8 cellular contexts compared by ENCODE assay signal in the genomic region with DNA sequence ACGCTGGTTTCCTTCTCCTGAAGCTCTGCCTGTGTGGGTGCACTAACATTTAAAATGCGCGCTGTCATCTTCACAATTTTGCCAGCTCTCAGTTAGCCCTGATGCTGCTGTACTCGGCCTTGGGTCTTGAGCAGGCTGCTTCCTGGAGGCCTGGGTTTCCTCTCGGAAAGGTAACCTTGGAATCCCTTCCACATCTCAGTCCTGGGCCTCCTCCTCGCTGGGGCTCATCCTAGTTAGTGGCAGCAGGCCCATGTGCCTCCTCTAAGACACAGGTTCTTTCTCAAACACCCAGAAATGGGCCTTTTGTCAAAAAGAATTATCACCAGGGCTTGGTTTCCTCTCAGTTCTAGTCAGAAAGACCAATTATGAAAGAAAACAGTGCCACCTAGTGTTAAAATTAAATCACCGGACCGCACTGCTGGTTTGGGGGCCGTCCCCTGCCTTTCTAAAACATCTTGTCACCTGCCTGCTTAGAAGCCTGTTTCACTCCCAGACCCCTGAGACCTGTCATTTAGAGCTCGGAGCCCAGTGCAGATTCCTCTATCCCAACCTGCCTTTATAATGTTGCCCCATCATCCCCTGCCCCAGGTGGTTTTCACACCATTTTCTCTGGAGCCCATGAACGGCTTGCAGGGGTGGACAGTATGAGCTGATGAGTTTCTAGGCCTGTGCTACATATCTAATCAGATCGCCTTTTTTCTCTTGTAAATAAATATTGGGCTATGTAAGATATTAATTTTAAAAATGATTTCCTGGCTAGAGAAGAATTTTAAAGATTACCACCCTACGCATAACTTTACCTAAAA. TPM values are rescaled to one million over a fixed set of nuclear protein-coding genes. Genes with fewer than 3 reads are reported as not detected.
DNase-seq lines count a peak whose midpoint lies in the region; ATAC-seq and TF ChIP-seq lines count a peak whose summit lies in the region.

No MANE protein-coding gene starts in this region.

- TF ChIP-seq CTCF in AG09319 (IDR thresholded peaks at IDR 0.05; ENCODE audit: low read depth, low read length) (peak; percentile 56), OCI-LY3 (IDR thresholded peaks at IDR 0.05; ENCODE audit: low read depth, low read length) (peak; percentile 71), fibroblast of the aortic adventitia (IDR thresholded peaks at IDR 0.05; ENCODE audit: insufficient read depth, low read length) (peak; percentile 56)

- DNase-seq in AG09319 (ENCODE audit: extremely low read depth, low read depth), result peak; percentile 16
- DNase-seq in activated T-helper 1 cell treated with anti-CD3 and anti-CD28 coated beads, Interleukin-12 subunit alpha, Interleukin-12 subunit beta, Interleukin-2, Interleukin-4 antibody, amounts not matched to agents 30 ng/mL and 10 ng/mL and 1 ng/mL, durations not matched to agents 14 hours and 24 hours and 36 hours (ENCODE audit: low spot score), result peak; percentile 21
- DNase-seq in fibroblast of the aortic adventitia (ENCODE audit: low read depth), result peak; percentile 82
- DNase-seq in neuronal stem cell (ENCODE audit: low spot score), result peak; percentile 39
- no peak for DNase-seq in aorta

- no peak overlapping the region for H3K4me3 ChIP-seq in OCI-LY3 (ENCODE audit: low read length)
- H3K4me3 ChIP-seq in fibroblast of the aortic adventitia (ENCODE audit: low read depth, low read length), result no peak overlapping the region
- no peak overlapping the region for H3K4me3 ChIP-seq in neuronal stem cell (ENCODE audit: low read length in 2 of 2)
- no peak overlapping the region for H3K4me3 ChIP-seq in aorta (ENCODE audit: low read length in 2 of 2)

- H3K4me2 ChIP-seq in OCI-LY3 (ENCODE audit: low read length) (no peak overlapping the region), neuronal stem cell (ENCODE audit: insufficient read depth, low read length, poor library complexity, severe bottlenecking) (no peak overlapping the region)

- H3K27me3 ChIP-seq in OCI-LY3 (ENCODE audit: low read depth, low read length) (no peaks in the 10 kb centered on the region), neuronal stem cell (ENCODE audit: control insufficient read depth in 3 of 3, insufficient read depth in 3 of 3, low read depth in 1 of 3, low read length in 3 of 3) (no peaks in the 10 kb centered on the region), aorta (ENCODE audit: control insufficient read depth in 1 of 2, insufficient read depth in 2 of 2, low read length in 1 of 2) (no peaks in the 10 kb centered on the region)

- H2AFZ ChIP-seq in OCI-LY3 (ENCODE audit: low read depth, low read length) (no peak overlapping the region), neuronal stem cell (ENCODE audit: low read length) (peak overlapping the region; percentile 79)

- no peak overlapping the region for H4K91ac ChIP-seq in neuronal stem cell (ENCODE audit: low read depth, low read length, poor library complexity)

- H3K27ac Mint-ChIP-seq in activated T-helper 1 cell treated with anti-CD3 and anti-CD28 coated beads, Interleukin-12 subunit alpha, Interleukin-12 subunit beta, Interleukin-2, Interleukin-4 antibody, amounts not matched to agents 30 ng/mL and 10 ng/mL and 1 ng/mL, durations not matched to agents 14 hours and 24 hours and 36 hours, result peak overlapping the region; percentile 40

- no peak overlapping the region for H3K14ac ChIP-seq in neuronal stem cell (ENCODE audit: low read length)

- H4K8ac ChIP-seq in neuronal stem cell (ENCODE audit: low read depth, low read length), result no peak overlapping the region

- no peak overlapping the region for H2BK5ac ChIP-seq in neuronal stem cell (ENCODE audit: low read length)

- no peaks in the 10 kb centered on the region for H3K9me3 ChIP-seq in OCI-LY3 (ENCODE audit: insufficient read depth, low read length)
- H3K9me3 ChIP-seq in neuronal stem cell (replicated peaks in 1 of 2; ENCODE audit: control insufficient read depth in 2 of 2, insufficient read depth in 1 of 2, low read depth in 1 of 2, low read length in 2 of 2), result peaks cover 0 to 1% of the 10 kb centered on the region in 2 donors
- H3K9me3 ChIP-seq in aorta (ENCODE audit: control insufficient read depth, low read length), result no peaks in the 10 kb centered on the region

- H4K20me1 ChIP-seq in OCI-LY3 (ENCODE audit: insufficient read depth, low read length), result peaks cover 26% of the 10 kb centered on the region

- H3K27ac ChIP-seq in OCI-LY3 (ENCODE audit: low read length) (peak overlapping the region; percentile 22; the same call in 1 of the 2 replicates), neuronal stem cell (replicated peaks; ENCODE audit: low read length) (no peak overlapping the region), aorta (ENCODE audit: low read depth in 1 of 2, low read length in 2 of 2) (no peak overlapping the region)

- WGBS in neuronal stem cell (ENCODE audit: extremely low coverage in 2 of 2, insufficient read length in 2 of 2, insufficient replicate concordance in 1 of 2), 2 donors, result no CpG with 5 or more reads among the region's 13 CpGs
- WGBS in aorta, 2 donors, result 33 to 42% methylated on average over 13 of the region's 13 CpGs

- H3K9me3 Mint-ChIP-seq in activated T-helper 1 cell treated with anti-CD3 and anti-CD28 coated beads, Interleukin-12 subunit alpha, Interleukin-12 subunit beta, Interleukin-2, Interleukin-4 antibody, amounts not matched to agents 30 ng/mL and 10 ng/mL and 1 ng/mL, durations not matched to agents 14 hours and 24 hours and 36 hours, result no peaks in the 10 kb centered on the region

- no peak overlapping the region for H3K4ac ChIP-seq in neuronal stem cell (ENCODE audit: low read length)

- no peak overlapping the region for H2BK12ac ChIP-seq in neuronal stem cell (ENCODE audit: low read length)

- ATAC-seq in GM18505 (IDR thresholded peaks at IDR 0.05; ENCODE audit: unreplicated experiment) (peak; percentile 65), HG03565 (IDR thresholded peaks at IDR 0.05; ENCODE audit: unreplicated experiment) (peak; percentile 71), aorta (ENCODE audit: low FRiP score) (peak; percentile 83)

- peaks cover 60% of the 10 kb centered on the region for H3K36me3 Mint-ChIP-seq in activated T-helper 1 cell treated with anti-CD3 and anti-CD28 coated beads, Interleukin-12 subunit alpha, Interleukin-12 subunit beta, Interleukin-2, Interleukin-4 antibody, amounts not matched to agents 30 ng/mL and 10 ng/mL and 1 ng/mL, durations not matched to agents 14 hours and 24 hours and 36 hours (ENCODE audit: low read depth)

- peaks cover 2% of the 10 kb centered on the region for H3K79me2 ChIP-seq in OCI-LY3 (ENCODE audit: low read length)

- H3K79me1 ChIP-seq in neuronal stem cell (ENCODE audit: low read depth, low read length), result no peaks in the 10 kb centered on the region

- peaks cover 83% of the 10 kb centered on the region for H3K36me3 ChIP-seq in OCI-LY3 (replicated peaks; ENCODE audit: low read depth, low read length)
- H3K36me3 ChIP-seq in neuronal stem cell (replicated peaks in 1 of 2; ENCODE audit: control insufficient read depth in 2 of 2, insufficient read depth in 2 of 2, low read length in 2 of 2), result peaks cover 52 to 91% of the 10 kb centered on the region in 2 donors
- H3K36me3 ChIP-seq in aorta (ENCODE audit: control insufficient read depth in 1 of 2, insufficient read depth in 2 of 2, low read length in 1 of 2), result no peaks in the 10 kb centered on the region

- H3K4me1 ChIP-seq in OCI-LY3 (ENCODE audit: low read length), result peaks cover 5% of the 10 kb centered on the region; the same call in 1 of the 2 replicates
- no peaks in the 10 kb centered on the region for H3K4me1 ChIP-seq in neuronal stem cell (ENCODE audit: control insufficient read depth in 2 of 2, insufficient read depth in 1 of 2, low read depth in 1 of 2, low read length in 2 of 2)
- H3K4me1 ChIP-seq in aorta (ENCODE audit: control insufficient read depth in 1 of 2, insufficient read depth in 2 of 2, low read length in 2 of 2), result no peaks in the 10 kb centered on the region

- no peak overlapping the region for H3K4me3 Mint-ChIP-seq in activated T-helper 1 cell treated with anti-CD3 and anti-CD28 coated beads, Interleukin-12 subunit alpha, Interleukin-12 subunit beta, Interleukin-2, Interleukin-4 antibody, amounts not matched to agents 30 ng/mL and 10 ng/mL and 1 ng/mL, durations not matched to agents 14 hours and 24 hours and 36 hours

- no peak overlapping the region for H2BK120ac ChIP-seq in neuronal stem cell (ENCODE audit: low read depth, low read length)

- intact Hi-C loops in activated T-helper 1 cell treated with anti-CD3 and anti-CD28 coated beads, Interleukin-12 subunit alpha, Interleukin-12 subunit beta, Interleukin-2, Interleukin-4 antibody, amounts not matched to agents 30 ng/mL and 10 ng/mL and 1 ng/mL, durations not matched to agents 14 hours and 24 hours and 36 hours (cut with micrococcal nuclease), result loop anchor here (1.0 kb wide), 4 partner anchors 40 to 393 kb away; partner anchors contain the start of gene TTC31
- intact Hi-C loops in aorta (cut with DNase I), result loop anchor here (1.0 to 5.0 kb wide), 4 partner anchors 161 to 186 kb away; no protein-coding TSS in a partner anchor

- no peak overlapping the region for H2BK15ac ChIP-seq in neuronal stem cell (ENCODE audit: low read length)

- no peak overlapping the region for H2AK5ac ChIP-seq in neuronal stem cell (ENCODE audit: low read depth, low read length)

- no peak overlapping the region for H3K18ac ChIP-seq in neuronal stem cell (ENCODE audit: low read length)

- H3K27me3 Mint-ChIP-seq in activated T-helper 1 cell treated with anti-CD3 and anti-CD28 coated beads, Interleukin-12 subunit alpha, Interleukin-12 subunit beta, Interleukin-2, Interleukin-4 antibody, amounts not matched to agents 30 ng/mL and 10 ng/mL and 1 ng/mL, durations not matched to agents 14 hours and 24 hours and 36 hours (ENCODE audit: insufficient read depth), result no peaks in the 10 kb centered on the region

- H3K23ac ChIP-seq in neuronal stem cell (ENCODE audit: low read depth, low read length, poor library complexity), result no peak overlapping the region

- H3K4me1 Mint-ChIP-seq in activated T-helper 1 cell treated with anti-CD3 and anti-CD28 coated beads, Interleukin-12 subunit alpha, Interleukin-12 subunit beta, Interleukin-2, Interleukin-4 antibody, amounts not matched to agents 30 ng/mL and 10 ng/mL and 1 ng/mL, durations not matched to agents 14 hours and 24 hours and 36 hours (ENCODE audit: low read depth), result peaks cover 7% of the 10 kb centered on the region

- H3K9ac ChIP-seq in OCI-LY3 (ENCODE audit: low read length) (no peak overlapping the region), neuronal stem cell (ENCODE audit: low read depth, low read length, poor library complexity) (no peak overlapping the region)

- no peak for TF ChIP-seq POLR2A in GM18505 (IDR thresholded peaks at IDR 0.05; ENCODE audit: borderline replicate concordance, extremely low read depth, insufficient read depth, insufficient read length)

RNA-seq across cellular contexts. Expression of gene HK2, which starts 42.4 kb away (rescaled TPM):
- total RNA-seq in activated T-helper 1 cell treated with anti-CD3 and anti-CD28 coated beads, Interleukin-12 subunit alpha, Interleukin-12 subunit beta, Interleukin-2, Interleukin-4 antibody, amounts not matched to agents 30 ng/mL and 10 ng/mL and 1 ng/mL, durations not matched to agents 14 hours and 24 hours and 36 hours, result 92.2 and 94.5 TPM in 2 replicates
- total RNA-seq in fibroblast of the aortic adventitia (ENCODE audit: low replicate concordance) (20.0 and 35.4 TPM in 2 replicates), aorta (10 to 100 TPM; 23.5 to 26.4 TPM)
- 8.2 TPM for polyA plus RNA-seq in neuronal stem cell (2013, experiment 1 of 2)
- 8.4 TPM for polyA plus RNA-seq in neuronal stem cell (2013, experiment 2 of 2)
- polyA plus RNA-seq in aorta, result 1 to 10 TPM; 1.1 to 4.3 TPM

Comparison
In these comparisons a context has a peak if more than half of its experiments do, and no peak if none do; other contexts are left out.
1. DNase-seq: peak in AG09319 (single experiment), activated T-helper 1 cell treated with anti-CD3 and anti-CD28 coated beads, Interleukin-12 subunit alpha, Interleukin-12 subunit beta, Interleukin-2, Interleukin-4 antibody, amounts not matched to agents 30 ng/mL and 10 ng/mL and 1 ng/mL, durations not matched to agents 14 hours and 24 hours and 36 hours (single experiment), fibroblast of the aortic adventitia (single experiment) and neuronal stem cell (single experiment); none in aorta (0 of 2).
2. Peak in every context shown above with its lines, with median percentiles within 50 percentile points of each other: CTCF ChIP-seq and ATAC-seq.